ENCODE assay signal across 9 cellular contexts in genomic region chr22:20130319-20130718, GRCh38. TPM values are rescaled to one million over a fixed set of nuclear protein-coding genes. Genes with fewer than 3 reads are reported as not detected.
DNase-seq lines count a peak whose midpoint lies in the region; ATAC-seq and TF ChIP-seq lines count a peak whose summit lies in the region.
"Had no signal": no experiment of that assay in that cellular context is flagged by ENCODE, and none has a peak within 500 bp of the region (broad histone marks: within the 10 kb centered on the region; RNA-seq: fewer than 3 reads in every experiment).

No MANE protein-coding gene starts in this region.

- TF ChIP-seq RAD21 in SK-N-SH (IDR thresholded peaks at IDR 0.05; ENCODE audit: low read length) = no peak

- H3K27ac ChIP-seq in SK-N-SH (ENCODE audit: low read depth in 2 of 2, low read length in 1 of 2) (peak overlapping the region; percentile 75 to 83; a peak in 3 of 4 replicates), foreskin keratinocyte (no peak overlapping the region), stomach smooth muscle (ENCODE audit: low read length) (peak overlapping the region; percentile 62)
- H3K27ac ChIP-seq: SK-N-MC had no signal

- TF ChIP-seq EP300 in SK-N-SH (IDR thresholded peaks at IDR 0.05; ENCODE audit: borderline replicate concordance in 1 of 2, low read depth in 1 of 2, low read length in 1 of 2) = no peak

- H3K9me2 ChIP-seq in SK-N-SH = no peaks in the 10 kb centered on the region

- H3K4me3 ChIP-seq in SK-N-SH (ENCODE audit: low read depth in 2 of 2, low read length in 1 of 2) (peak overlapping the region in 1 of 2 experiments; percentile 95; a peak in 2 of 4 replicates), stomach smooth muscle (ENCODE audit: low read length in 2 of 2) (peak overlapping the region in 1 of 2 donors; percentile 83), MG63 (no peak overlapping the region; the same call in none of the 2 replicates)

- peak; percentile 33 for DNase-seq in activated CD4-positive, alpha-beta T cell treated with anti-CD3 and anti-CD28 coated beads, Interleukin-2, amount 10 ng/mL, durations not matched to agents 7 days and 5 days
- DNase-seq in activated CD4-positive, alpha-beta T cell treated with anti-CD3 and anti-CD28 coated beads for 48 hours = no peak
- DNase-seq in SK-N-SH (no peak), foreskin keratinocyte (no peak), GM20000 (ENCODE audit: low spot score) (no peak), MG63 (no peak), occipital lobe (lab: John Stamatoyannopoulos, UW) (no peak)

- no peaks in the 10 kb centered on the region for H3K9me3 ChIP-seq in SK-N-SH
- H3K9me3 ChIP-seq in stomach smooth muscle (ENCODE audit: control insufficient read depth in 2 of 2, low read length in 2 of 2) = no peaks in the 10 kb centered on the region
- no peaks in the 10 kb centered on the region for H3K9me3 ChIP-seq in MG63

- 100% methylated on average over 1 of the region's 3 CpGs for WGBS in SK-N-SH (ENCODE audit: low lambda C conversion rate)

- peak; percentile 9 for ATAC-seq in foreskin keratinocyte

- peaks cover 18% of the 10 kb centered on the region for H3K4me1 Mint-ChIP-seq in activated CD4-positive, alpha-beta T cell treated with anti-CD3 and anti-CD28 coated beads, Interleukin-2, amount 10 ng/mL, durations not matched to agents 7 days and 5 days

- peaks cover 0 to 33% of the 10 kb centered on the region in 2 experiments; a peak in 1 of 4 replicates for H3K4me1 ChIP-seq in SK-N-SH (ENCODE audit: control insufficient read depth in 1 of 2, insufficient read depth in 2 of 2, low read depth in 1 of 2, low read length in 1 of 2)
- no peaks in the 10 kb centered on the region for H3K4me1 ChIP-seq in foreskin keratinocyte
- peaks cover 40% of the 10 kb centered on the region for H3K4me1 ChIP-seq in stomach smooth muscle (ENCODE audit: control insufficient read depth, insufficient read depth, low read length)

- peak overlapping the region; percentile 69 for H3K4me3 Mint-ChIP-seq in activated CD4-positive, alpha-beta T cell treated with anti-CD3 and anti-CD28 coated beads, Interleukin-2, amount 10 ng/mL, durations not matched to agents 7 days and 5 days

- no peak overlapping the region for H3K27ac Mint-ChIP-seq in activated CD4-positive, alpha-beta T cell treated with anti-CD3 and anti-CD28 coated beads, Interleukin-2, amount 10 ng/mL, durations not matched to agents 7 days and 5 days

- H3K9ac ChIP-seq in SK-N-SH = no peak overlapping the region
- H3K9ac ChIP-seq in stomach smooth muscle (ENCODE audit: low read length in 2 of 2) = no peak overlapping the region

- H3K27me3 Mint-ChIP-seq in activated CD4-positive, alpha-beta T cell treated with anti-CD3 and anti-CD28 coated beads, Interleukin-2, amount 10 ng/mL, durations not matched to agents 7 days and 5 days = no peaks in the 10 kb centered on the region

- H2AFZ ChIP-seq in SK-N-SH (ENCODE audit: low read depth) = no peak overlapping the region; the same call in 1 of the 2 replicates

- H3K9me3 Mint-ChIP-seq in activated CD4-positive, alpha-beta T cell treated with anti-CD3 and anti-CD28 coated beads, Interleukin-2, amount 10 ng/mL, durations not matched to agents 7 days and 5 days = no peaks in the 10 kb centered on the region

- H4K20me1 ChIP-seq in SK-N-SH (ENCODE audit: insufficient read depth) = peaks cover 24% of the 10 kb centered on the region

- H3F3A ChIP-seq in SK-N-SH (replicated peaks; ENCODE audit: insufficient read depth) = peaks cover 18% of the 10 kb centered on the region

- CTCF ChIA-PET in activated CD4-positive, alpha-beta T cell treated with anti-CD3 and anti-CD28 coated beads, Interleukin-2, amount 10 ng/mL, durations not matched to agents 7 days and 5 days (lab: Charles Lee) = interaction anchor here (0.6 to 1.6 kb wide), 4 partner anchors 22 to 109 kb away, joined by 3 to 4 read pairs (median 3); no protein-coding TSS in a partner anchor
- CTCF ChIA-PET in SK-N-SH (lab: Yijun Ruan, JAX) = interaction anchor here (0.7 to 2.2 kb wide), 6 partner anchors 10 to 191 kb away, joined by 3 to 8 read pairs (median 3); partner anchors contain the start of gene TRMT2A

- H3K36me3 Mint-ChIP-seq in activated CD4-positive, alpha-beta T cell treated with anti-CD3 and anti-CD28 coated beads, Interleukin-2, amount 10 ng/mL, durations not matched to agents 7 days and 5 days (ENCODE audit: low read depth) = peaks cover 7% of the 10 kb centered on the region

- TF ChIP-seq CTCF in SK-N-SH (IDR thresholded peaks at IDR 0.05) (no peak), foreskin keratinocyte (conservative IDR thresholded peaks at IDR 0.05) (peak; percentile 35), GM20000 (IDR thresholded peaks at IDR 0.05; ENCODE audit: extremely low read depth, missing control alignments) (no peak)

- peak overlapping the region; percentile 92; the same call in 1 of the 2 replicates for H3K4me2 ChIP-seq in SK-N-SH

- H3K36me3 ChIP-seq in SK-N-SH (replicated peaks in 1 of 2; ENCODE audit: control insufficient read depth in 1 of 2, insufficient read depth in 2 of 2, low read length in 1 of 2) (peaks cover 0 to 31% of the 10 kb centered on the region in 2 experiments), stomach smooth muscle (ENCODE audit: control insufficient read depth in 2 of 2, insufficient read depth in 2 of 2, low read length in 2 of 2) (peaks cover 5 to 13% of the 10 kb centered on the region in 2 donors), MG63 (peaks cover 25% of the 10 kb centered on the region)

- POLR2A ChIA-PET in activated CD4-positive, alpha-beta T cell treated with anti-CD3 and anti-CD28 coated beads, Interleukin-2, amount 10 ng/mL, durations not matched to agents 7 days and 5 days (lab: Charles Lee) = no interaction called here
- POLR2A ChIA-PET in SK-N-SH (lab: Yijun Ruan, JAX) = interaction anchor here (0.6 to 1.9 kb wide), 4 partner anchors 11 to 373 kb away, joined by 3 to 5 read pairs (median 4); partner anchors contain the start of gene TRMT2A

- H3K27me3 ChIP-seq in SK-N-SH (ENCODE audit: insufficient read depth) = no peaks in the 10 kb centered on the region
- H3K27me3 ChIP-seq in foreskin keratinocyte = no peaks in the 10 kb centered on the region
- no peaks in the 10 kb centered on the region for H3K27me3 ChIP-seq in stomach smooth muscle (ENCODE audit: control insufficient read depth in 1 of 2, insufficient read depth in 2 of 2, low read length in 2 of 2)
- H3K27me3 ChIP-seq in MG63 = no peaks in the 10 kb centered on the region

- H3K79me2 ChIP-seq in SK-N-SH (ENCODE audit: insufficient read depth) = peaks cover 36% of the 10 kb centered on the region

TF ChIP-seq in SK-N-SH, 30 proteins besides CTCF, POLR2A, EP300 and RAD21:
- TF ChIP-seq TCF12 (IDR thresholded peaks at IDR 0.05) = no peak

RNA-seq across cellular contexts. Expression of gene ZDHHC8, which starts 1.3 kb away (rescaled TPM):
- total RNA-seq in activated CD4-positive, alpha-beta T cell treated with anti-CD3 and anti-CD28 coated beads, Interleukin-2, amount 10 ng/mL, durations not matched to agents 7 days and 5 days = 10 to 100 TPM; 57.9 to 58.9 TPM
- polyA plus RNA-seq in SK-N-SH (2012; rRNA removed) (36.5 and 65.3 TPM in 2 replicates), foreskin keratinocyte (34.4 and 41.0 TPM in 2 replicates)
- polyA plus RNA-seq in SK-N-SH (2012; cell fraction: cytosol; rRNA removed) = 21.9 and 35.0 TPM in 2 replicates
- polyA plus RNA-seq in SK-N-SH (2012; cell fraction: nucleus; rRNA removed) = 436 and 508 TPM in 2 replicates
- total RNA-seq in foreskin keratinocyte (23.1 and 28.9 TPM in 2 replicates), occipital lobe (3.3 TPM)
- 1.4 and 9.6 TPM in 2 replicates for total RNA-seq in MG63 (2014; rRNA removed; shearing (Covaris generic); ENCODE audit: low replicate concordance)

RNA-seq across cellular contexts. Expression of gene TRMT2A, which starts 13.3 kb away (rescaled TPM):
- 10 to 100 TPM; 85.5 to 91.4 TPM for total RNA-seq in activated CD4-positive, alpha-beta T cell treated with anti-CD3 and anti-CD28 coated beads, Interleukin-2, amount 10 ng/mL, durations not matched to agents 7 days and 5 days
- polyA plus RNA-seq in SK-N-SH (2012; rRNA removed) (54.6 and 73.1 TPM in 2 replicates), foreskin keratinocyte (43.7 and 48.2 TPM in 2 replicates)
- polyA plus RNA-seq in SK-N-SH (2012; cell fraction: cytosol; rRNA removed) = 7.9 and 12.8 TPM in 2 replicates
- polyA plus RNA-seq in SK-N-SH (2012; cell fraction: nucleus; rRNA removed) = 409 and 434 TPM in 2 replicates
- total RNA-seq in foreskin keratinocyte (41.2 and 49.5 TPM in 2 replicates), occipital lobe (25.9 TPM)
- total RNA-seq in MG63 (2014; rRNA removed; shearing (Covaris generic); ENCODE audit: low replicate concordance) = 39.4 and 43.4 TPM in 2 replicates

RNA-seq across cellular contexts. Expression of gene RANBP1, which starts 14.4 kb away (rescaled TPM):
- total RNA-seq in activated CD4-positive, alpha-beta T cell treated with anti-CD3 and anti-CD28 coated beads, Interleukin-2, amount 10 ng/mL, durations not matched to agents 7 days and 5 days = 100 to 1,000 TPM; 229 to 234 TPM
- polyA plus RNA-seq in SK-N-SH (2012; rRNA removed) (288 and 502 TPM in 2 replicates), foreskin keratinocyte (374 and 452 TPM in 2 replicates)
- 421 and 483 TPM in 2 replicates for polyA plus RNA-seq in SK-N-SH (2012; cell fraction: cytosol; rRNA removed)
- 259 and 349 TPM in 2 replicates for polyA plus RNA-seq in SK-N-SH (2012; cell fraction: nucleus; rRNA removed)
- total RNA-seq in foreskin keratinocyte (319 and 387 TPM in 2 replicates), occipital lobe (90.6 TPM)
- total RNA-seq in MG63 (2014; rRNA removed; shearing (Covaris generic); ENCODE audit: low replicate concordance) = 841 and 1,160 TPM in 2 replicates

RNA-seq across cellular contexts. Expression of gene CCDC188, which starts 20.5 kb away (rescaled TPM):
- total RNA-seq in activated CD4-positive, alpha-beta T cell treated with anti-CD3 and anti-CD28 coated beads, Interleukin-2, amount 10 ng/mL, durations not matched to agents 7 days and 5 days = under 1 TPM; 0.12 to 0.23 TPM
- polyA plus RNA-seq in SK-N-SH (2012; rRNA removed) (21.1 and 24.0 TPM in 2 replicates), foreskin keratinocyte (not detected in 2 replicates)
- polyA plus RNA-seq in SK-N-SH (2012; cell fraction: cytosol; rRNA removed) = 4.4 and 6.7 TPM in 2 replicates
- polyA plus RNA-seq in SK-N-SH (2012; cell fraction: nucleus; rRNA removed) = 141 and 175 TPM in 2 replicates
- total RNA-seq in foreskin keratinocyte (not detected in 2 replicates), occipital lobe (not detected)
- total RNA-seq in MG63 (2014; rRNA removed; shearing (Covaris generic); ENCODE audit: low replicate concordance) = not detected in 2 replicates

RNA-seq across cellular contexts. Expression of gene DGCR8, which starts 50.3 kb away (rescaled TPM):
- total RNA-seq in activated CD4-positive, alpha-beta T cell treated with anti-CD3 and anti-CD28 coated beads, Interleukin-2, amount 10 ng/mL, durations not matched to agents 7 days and 5 days = 10 to 100 TPM; 51.2 to 54.5 TPM
- polyA plus RNA-seq in SK-N-SH (2012; rRNA removed) (23.9 and 26.5 TPM in 2 replicates), foreskin keratinocyte (13.5 and 13.7 TPM in 2 replicates)
- 15.0 and 15.8 TPM in 2 replicates for polyA plus RNA-seq in SK-N-SH (2012; cell fraction: cytosol; rRNA removed)
- 107 and 117 TPM in 2 replicates for polyA plus RNA-seq in SK-N-SH (2012; cell fraction: nucleus; rRNA removed)
- total RNA-seq in foreskin keratinocyte (30.4 and 31.7 TPM in 2 replicates), occipital lobe (37.0 TPM)
- 16.3 and 31.0 TPM in 2 replicates for total RNA-seq in MG63 (2014; rRNA removed; shearing (Covaris generic); ENCODE audit: low replicate concordance)
